ENCODE assay signal across 30 cellular contexts in genomic region chr10:111018021-111018420, GRCh38. TPM values are rescaled to one million over a fixed set of nuclear protein-coding genes. Genes with fewer than 3 reads are reported as not detected.
DNase-seq lines count a peak whose midpoint lies in the region; ATAC-seq, FAIRE-seq and TF ChIP-seq lines count a peak whose summit lies in the region.
"Had no signal": no experiment of that assay in that cellular context is flagged by ENCODE, and none has a peak within 500 bp of the region (broad histone marks: within the 10 kb centered on the region; RNA-seq: fewer than 3 reads in every experiment).

No MANE protein-coding gene starts in this region.

- no peak overlapping the region for H3K14ac ChIP-seq in IMR-90 (replicated peaks; ENCODE audit: low read depth, low read length)

- H3K36me3 ChIP-seq in IMR-90 (ENCODE audit: control insufficient read depth, insufficient read depth, low read length) = peaks cover 2% of the 10 kb centered on the region; the same call in 1 of the 2 replicates
- H3K36me3 ChIP-seq: adrenal gland had no signal

- H4K8ac ChIP-seq in IMR-90 (ENCODE audit: low read depth in 2 of 2, low read length in 2 of 2) = no peak overlapping the region

- H3K27me3 ChIP-seq in IMR-90 (ENCODE audit: control insufficient read depth, insufficient read depth, low read length) = no peaks in the 10 kb centered on the region
- H3K27me3 ChIP-seq: adrenal gland, cardiac muscle cell had no signal

- no peak for TF ChIP-seq POLR2A in IMR-90 (IDR thresholded peaks at IDR 0.05; ENCODE audit: low read depth, low read length)

- no peak overlapping the region for H3K27ac Mint-ChIP-seq in activated T-helper 17 cell treated with anti-CD3 and anti-CD28 coated beads, Interleukin-2, amount 50 U/mL, for 72 hours
- H3K27ac Mint-ChIP-seq: activated CD4-positive, alpha-beta T cell treated with anti-CD3 and anti-CD28 coated beads for 36 hours; activated T-cell treated with anti-CD3 and anti-CD28 coated beads, Interleukin-2, amount 50 U/mL, for 24 hours; CD4-positive, alpha-beta T cell; progenitor cell of endocrine pancreas; type B pancreatic cell had no signal

- peaks cover 3% of the 10 kb centered on the region; the same call in 1 of the 2 replicates for H3K9me1 ChIP-seq in IMR-90 (ENCODE audit: insufficient read depth, low read length)

- dilution Hi-C loops in IMR-90 (cut with HindIII; ENCODE audit: low sequenced_read_pairs, unreplicated experiment) = no loop called here

- no peak overlapping the region for H3K4me2 ChIP-seq in IMR-90 (ENCODE audit: low read depth, low read length)
- H3K4me2 ChIP-seq: SK-N-SH had no signal

- BruUV-seq in IMR-90 (replicated peaks; lab: Mats Ljungman, UMichigan) = no TSS peak

- no peak overlapping the region for H2BK5ac ChIP-seq in IMR-90 (ENCODE audit: low read depth, low read length, poor library complexity, severe bottlenecking)

- no peak for ATAC-seq in IMR-90 (ENCODE audit: low read depth)
- peak; percentile 21 for ATAC-seq in activated T-helper 17 cell treated with anti-CD3 and anti-CD28 coated beads, Interleukin-2, amount 50 U/mL, for 72 hours (replicated peaks)
- ATAC-seq: activated CD4-positive, alpha-beta T cell treated with anti-CD3 and anti-CD28 coated beads for 36 hours; lower lobe of right lung had no signal

- no peaks in the 10 kb centered on the region; the same call in 1 of the 2 replicates for H3K9me3 ChIP-seq in IMR-90 (ENCODE audit: control insufficient read depth, insufficient read depth, low read length)
- H3K9me3 ChIP-seq: adrenal gland, lower lobe of right lung, SK-N-SH had no signal

- H3K4me3 ChIP-seq in IMR-90 (ENCODE audit: insufficient read depth, low read depth, low read length) (no peak overlapping the region), fibroblast of villous mesenchyme (ENCODE audit: low read depth, low read length) (no peak overlapping the region)
- H3K4me3 ChIP-seq: adrenal gland, cardiac muscle cell, lower lobe of right lung had no signal

- no peak overlapping the region for H3K9ac ChIP-seq in IMR-90 (ENCODE audit: low read depth, low read length)
- H3K9ac ChIP-seq: SK-N-SH had no signal

- intact Hi-C loops in IMR-90 (cut with micrococcal nuclease) = no loop called here

- H3K27me3 Mint-ChIP-seq in activated T-helper 17 cell treated with anti-CD3 and anti-CD28 coated beads, Interleukin-2, amount 50 U/mL, for 72 hours = no peaks in the 10 kb centered on the region
- H3K27me3 Mint-ChIP-seq: activated CD4-positive, alpha-beta T cell treated with anti-CD3 and anti-CD28 coated beads for 36 hours; activated T-cell treated with anti-CD3 and anti-CD28 coated beads, Interleukin-2, amount 50 U/mL, for 24 hours; CD4-positive, alpha-beta T cell; progenitor cell of endocrine pancreas; type B pancreatic cell had no signal

- peaks cover 3% of the 10 kb centered on the region for H3K9me3 Mint-ChIP-seq in activated T-helper 17 cell treated with anti-CD3 and anti-CD28 coated beads, Interleukin-2, amount 50 U/mL, for 72 hours
- H3K9me3 Mint-ChIP-seq: neural crest cell had no signal

- H4K91ac ChIP-seq in IMR-90 (ENCODE audit: insufficient read depth, low read depth, low read length) = no peak overlapping the region

- 0 out of 4 replicates have a peak, but pooled peaks cover 0 to 2% of the 10 kb centered on the region in 2 experiments for H3K79me1 ChIP-seq in IMR-90 (ENCODE audit: low read depth in 1 of 2, low read length in 2 of 2)

- no peak overlapping the region for H3K56ac ChIP-seq in IMR-90 (ENCODE audit: extremely low read depth, insufficient read depth, low read length)

- POLR2A ChIA-PET in IMR-90 (lab: Charles Lee; ENCODE audit: unreplicated experiment) = no interaction called here

- no peak overlapping the region for H4K5ac ChIP-seq in IMR-90 (ENCODE audit: low read depth, low read length)

- no peak overlapping the region for H3K18ac ChIP-seq in IMR-90 (ENCODE audit: low read depth, low read length)

- H3K4me1 Mint-ChIP-seq in activated T-helper 17 cell treated with anti-CD3 and anti-CD28 coated beads, Interleukin-2, amount 50 U/mL, for 72 hours = peaks cover 6% of the 10 kb centered on the region
- H3K4me1 Mint-ChIP-seq: neural crest cell had no signal

- H3K4me3 Mint-ChIP-seq in activated T-helper 17 cell treated with anti-CD3 and anti-CD28 coated beads, Interleukin-2, amount 50 U/mL, for 72 hours = no peak overlapping the region
- H3K4me3 Mint-ChIP-seq: activated CD4-positive, alpha-beta T cell treated with anti-CD3 and anti-CD28 coated beads for 36 hours; activated T-cell treated with anti-CD3 and anti-CD28 coated beads, Interleukin-2, amount 50 U/mL, for 24 hours; CD4-positive, alpha-beta T cell; neural crest cell; type B pancreatic cell had no signal

- H3K27ac ChIP-seq in IMR-90 (ENCODE audit: insufficient read depth, low read length) = no peak overlapping the region
- H3K27ac ChIP-seq: adrenal gland, cardiac muscle cell, HL-60, lower lobe of right lung had no signal

- no peaks in the 10 kb centered on the region for H3K4me1 ChIP-seq in IMR-90 (ENCODE audit: control insufficient read depth, insufficient read depth, low read length)
- H3K4me1 ChIP-seq: adrenal gland, lower lobe of right lung had no signal

- H3K36me3 Mint-ChIP-seq in activated T-helper 17 cell treated with anti-CD3 and anti-CD28 coated beads, Interleukin-2, amount 50 U/mL, for 72 hours (ENCODE audit: low read depth) = peaks cover 77% of the 10 kb centered on the region

- TF ChIP-seq CTCF in IMR-90 (conservative IDR thresholded peaks at IDR 0.05; ENCODE audit: low read depth, low read length) (no peak), fibroblast of villous mesenchyme (IDR thresholded peaks at IDR 0.05; ENCODE audit: insufficient read depth, low read depth, low read length) (no peak)

- no peak overlapping the region for H3K23ac ChIP-seq in IMR-90 (ENCODE audit: low read depth, low read length)

- DNase-seq in EL (peak; percentile 8), IMR-90 (peak; percentile 8), fibroblast of villous mesenchyme (ENCODE audit: low read depth) (peak; percentile 28), NCI-H187 treated with DMSO at 0.1 percent for 48 hours (lab: John Stamatoyannopoulos, UW) (no peak), GM19239 (ENCODE audit: insufficient read length, low spot score) (no peak)
- DNase-seq in stimulated activated CD4-positive, alpha-beta T cell treated with anti-CD3 and anti-CD28 coated beads, Interleukin-15, amount 100 ng/mL, for 24 hours = no peak
- no peak for DNase-seq in stimulated activated CD4-positive, alpha-beta T cell treated with anti-CD3 and anti-CD28 coated beads, Interleukin-4, amount 100 ng/mL, for 1 hour
- DNase-seq: activated CD4-positive, alpha-beta T cell treated with anti-CD3 and anti-CD28 coated beads for 36 hours; activated naive CD4-positive, alpha-beta T cell; activated T-cell treated with anti-CD3 and anti-CD28 coated beads, Interleukin-2, amount 50 U/mL, for 24 hours; adrenal gland; CD4-positive, alpha-beta T cell; GF-D8; glutamatergic neuron; lower lobe of right lung; NCI-H1436; NCI-H526 treated with DMSO at 0.1 percent for 48 hours; SK-N-SH; T-helper 2 cell had no signal

- H3K4ac ChIP-seq in IMR-90 (ENCODE audit: low read depth, low read length) = no peak overlapping the region

- H2AFZ ChIP-seq in IMR-90 (replicated peaks; ENCODE audit: low read length, poor library complexity) = no peak overlapping the region

- FAIRE-seq in GM19239 (lab: Jason Lieb, UNC) = no peak
- FAIRE-seq: endometrium, GM18507 had no signal

- H2BK15ac ChIP-seq in IMR-90 (ENCODE audit: low read depth, low read length) = no peak overlapping the region

- no peak overlapping the region for H2AK9ac ChIP-seq in IMR-90 (replicated peaks; ENCODE audit: low read depth, low read length, poor library complexity)

- in situ Hi-C loops in IMR-90 (cut with MboI; ENCODE audit: low sequenced_read_pairs) = no loop called here

- no peak overlapping the region for H2AK5ac ChIP-seq in IMR-90 (ENCODE audit: low read depth, low read length)

- no peak overlapping the region for H2BK20ac ChIP-seq in IMR-90 (ENCODE audit: low read depth, low read length)

- H2BK120ac ChIP-seq in IMR-90 (ENCODE audit: low read depth, low read length) = no peak overlapping the region

- no peaks in the 10 kb centered on the region for H4K20me1 ChIP-seq in IMR-90 (ENCODE audit: insufficient read depth, low read length)

- CTCF ChIA-PET in IMR-90 (lab: Yijun Ruan, JAX) = no interaction called here

- TF ChIP-seq RAD21 in IMR-90 (IDR thresholded peaks at IDR 0.05; ENCODE audit: low read length) = no peak

TF ChIP-seq in IMR-90, 13 proteins besides CTCF, POLR2A, EP300 and RAD21:
- TF ChIP-seq CHD1 (IDR thresholded peaks at IDR 0.05; ENCODE audit: low read depth, low read length) = no peak
- TF ChIP-seq, protein P1, sequence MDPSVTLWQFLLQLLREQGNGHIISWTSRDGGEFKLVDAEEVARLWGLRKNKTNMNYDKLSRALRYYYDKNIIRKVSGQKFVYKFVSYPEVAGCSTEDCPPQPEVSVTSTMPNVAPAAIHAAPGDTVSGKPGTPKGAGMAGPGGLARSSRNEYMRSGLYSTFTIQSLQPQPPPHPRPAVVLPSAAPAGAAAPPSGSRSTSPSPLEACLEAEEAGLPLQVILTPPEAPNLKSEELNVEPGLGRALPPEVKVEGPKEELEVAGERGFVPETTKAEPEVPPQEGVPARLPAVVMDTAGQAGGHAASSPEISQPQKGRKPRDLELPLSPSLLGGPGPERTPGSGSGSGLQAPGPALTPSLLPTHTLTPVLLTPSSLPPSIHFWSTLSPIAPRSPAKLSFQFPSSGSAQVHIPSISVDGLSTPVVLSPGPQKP (IDR thresholded peaks at IDR 0.05; ENCODE audit: borderline replicate concordance, low read depth, low read length) = no peak
- no peak for TF ChIP-seq MAZ (IDR thresholded peaks at IDR 0.05; ENCODE audit: borderline replicate concordance, low read depth, low read length)
- TF ChIP-seq NFE2L2 (IDR thresholded peaks at IDR 0.05; ENCODE audit: low read depth, low read length) = no peak

RNA-seq across cellular contexts. Expression of gene ADRA2A, which starts 58.8 kb away (rescaled TPM):
- total RNA-seq in IMR-90 (2012; rRNA removed) (not detected in 2 replicates), fibroblast of villous mesenchyme (0.32 and 3.0 TPM in 2 replicates)
- polyA plus RNA-seq in IMR-90 (2012; rRNA removed) = not detected in 2 replicates
- not detected in 2 replicates for polyA plus RNA-seq in IMR-90 (2012; cell fraction: cytosol; rRNA removed)
- polyA plus RNA-seq in IMR-90 (2012; cell fraction: nucleus; rRNA removed; ENCODE audit: low replicate concordance) = 0.03 and 0.05 TPM in 2 replicates
- total RNA-seq in activated T-helper 17 cell treated with anti-CD3 and anti-CD28 coated beads, Interleukin-2, amount 50 U/mL, for 72 hours = not detected
- total RNA-seq: activated CD4-positive, alpha-beta T cell treated with anti-CD3 and anti-CD28 coated beads for 36 hours; activated CD8-positive, alpha-beta memory T cell treated with anti-CD3 and anti-CD28 coated beads for 36 hours; H4; kidney epithelial cell had no signal
- polyA plus RNA-seq: cardiac muscle cell had no signal

Comparison
In these comparisons a context has a peak if more than half of its experiments do, and no peak if none do; other contexts are left out.
1. DNase-seq: peak in EL (single experiment), IMR-90 (single experiment) and fibroblast of villous mesenchyme (single experiment); none in NCI-H187 treated with DMSO at 0.1 percent for 48 hours (single experiment), GM19239 (single experiment), stimulated activated CD4-positive, alpha-beta T cell treated with anti-CD3 and anti-CD28 coated beads, Interleukin-15, amount 100 ng/mL, for 24 hours (single experiment) and stimulated activated CD4-positive, alpha-beta T cell treated with anti-CD3 and anti-CD28 coated beads, Interleukin-4, amount 100 ng/mL, for 1 hour (single experiment).